ENCODE assay signal across 8 cellular contexts in genomic region chr5:43041669-43042175, GRCh38. TPM values are rescaled to one million over a fixed set of nuclear protein-coding genes. Genes with fewer than 3 reads are reported as not detected.
A peak's percentile ranks its signal among the peaks of the same experiment; 100 is the strongest.
DNase-seq lines count a peak whose midpoint lies in the region; ATAC-seq, FAIRE-seq and TF ChIP-seq lines count a peak whose summit lies in the region.

No MANE protein-coding gene starts in this region.

- peaks cover 11% of the 10 kb centered on the region for H3K9me3 Mint-ChIP-seq in astrocyte (ENCODE audit: unreplicated experiment)

- no peak for TF ChIP-seq CTCF in astrocyte (IDR thresholded peaks at IDR 0.05; ENCODE audit: insufficient read depth, low read depth, low read length)

- peak overlapping the region; percentile 93 for H3K4me2 ChIP-seq in astrocyte (ENCODE audit: low read length)

- no peak for FAIRE-seq in astrocyte (lab: Jason Lieb, UNC)

- no peaks in the 10 kb centered on the region for H3K9me3 ChIP-seq in astrocyte (ENCODE audit: insufficient read depth, low read depth, low read length)

- H4K20me1 ChIP-seq in astrocyte (ENCODE audit: insufficient read depth, low read length), result peaks cover 12% of the 10 kb centered on the region

- DNase-seq in DMS114 treated with DMSO at 0.1 percent for 48 hours (lab: John Stamatoyannopoulos, UW; ENCODE audit: unreplicated experiment), result peak; percentile 61
- DNase-seq in HT-29 (ENCODE audit: low spot score), result peak; percentile 88
- DNase-seq in RKO (ENCODE audit: low spot score), result peak; percentile 86
- DNase-seq in astrocyte (ENCODE audit: low read depth), result peak; percentile 89
- peak; percentile 76 to 77 for DNase-seq in hippocampal formation (lab: John Stamatoyannopoulos, UW)
- DNase-seq in sciatic nerve (ENCODE audit: low spot score), result peak; percentile 83

- peaks cover 27% of the 10 kb centered on the region for H3K4me1 ChIP-seq in astrocyte (ENCODE audit: insufficient read depth, low read length)

- ATAC-seq in GM21390 (IDR thresholded peaks at IDR 0.05; ENCODE audit: unreplicated experiment), result peak; percentile 12
- ATAC-seq in sciatic nerve, result peak; percentile 53
- no peak for ATAC-seq in GM18858 (IDR thresholded peaks at IDR 0.05; ENCODE audit: unreplicated experiment)

- peaks cover 42% of the 10 kb centered on the region for H3K27me3 Mint-ChIP-seq in astrocyte (ENCODE audit: low read depth, unreplicated experiment)

- peak overlapping the region; percentile 87 for H3K27ac Mint-ChIP-seq in astrocyte (ENCODE audit: unreplicated experiment)

- H3K9ac ChIP-seq in astrocyte (ENCODE audit: low read length), result peak overlapping the region; percentile 88

- intact Hi-C loops in sciatic nerve (cut with DNase I), result loop anchor here (2.0 to 10.0 kb wide), 2 partner anchors 23 to 47 kb away; no protein-coding TSS in a partner anchor

- H3K27ac ChIP-seq in astrocyte (ENCODE audit: low read depth, low read length), result peak overlapping the region; percentile 94

- H2AFZ ChIP-seq in astrocyte (ENCODE audit: low read depth, low read length), result peak overlapping the region; percentile 78

- peaks cover 7% of the 10 kb centered on the region for H3K36me3 Mint-ChIP-seq in astrocyte (ENCODE audit: low read depth, unreplicated experiment)

- peak overlapping the region; percentile 74 for H3K4me3 ChIP-seq in astrocyte (ENCODE audit: insufficient read depth, low read depth, low read length)

- no peaks in the 10 kb centered on the region for H3K27me3 ChIP-seq in astrocyte (ENCODE audit: insufficient read depth, low read length)

- H3K36me3 ChIP-seq in astrocyte (ENCODE audit: insufficient read depth, low read length), result no peaks in the 10 kb centered on the region

- H3K4me1 Mint-ChIP-seq in astrocyte (ENCODE audit: low read depth, unreplicated experiment), result peaks cover 4% of the 10 kb centered on the region

- H3K4me3 Mint-ChIP-seq in astrocyte (ENCODE audit: unreplicated experiment), result peak overlapping the region; percentile 84

- H3K79me2 ChIP-seq in astrocyte (ENCODE audit: insufficient read depth, low read length), result peaks cover 74% of the 10 kb centered on the region

RNA-seq across cellular contexts. Expression of gene ANXA2R, which starts 1.6 kb away (rescaled TPM):
- 21.1 and 22.7 TPM in 2 replicates for total RNA-seq in HT-29 (2014; rRNA removed; shearing (Covaris generic))
- total RNA-seq in astrocyte, result 0.50 and 0.77 TPM in 2 replicates
- 5.7 TPM for total RNA-seq in sciatic nerve
